ENCODE assay signal across 11 cellular contexts in genomic region chr6:83086751-83087150, GRCh38. TPM values are rescaled to one million over a fixed set of nuclear protein-coding genes. Genes with fewer than 3 reads are reported as not detected.
DNase-seq lines count a peak whose midpoint lies in the region; ATAC-seq, FAIRE-seq and TF ChIP-seq lines count a peak whose summit lies in the region.
"Had no signal": no experiment of that assay in that cellular context is flagged by ENCODE, and none has a peak within 500 bp of the region (broad histone marks: within the 10 kb centered on the region; RNA-seq: fewer than 3 reads in every experiment).

No MANE protein-coding gene starts in this region.

- no peak for TF ChIP-seq POLR2A in GM18505 (IDR thresholded peaks at IDR 0.05; ENCODE audit: borderline replicate concordance, extremely low read depth, insufficient read depth, insufficient read length)

- POLR2A ChIA-PET in activated CD8-positive, alpha-beta T cell treated with anti-CD3 and anti-CD28 coated beads, Interleukin-2, amount 10 ng/mL, durations not matched to agents 7 days and 5 days (lab: Charles Lee), result no interaction called here

- no peak overlapping the region for H3K4me3 ChIP-seq in small intestine (ENCODE audit: low read depth in 1 of 2, low read length in 2 of 2)
- H3K4me3 ChIP-seq: ascending aorta had no signal

- H3K36me3 ChIP-seq in small intestine (ENCODE audit: control insufficient read depth in 2 of 2, insufficient read depth in 2 of 2, low read length in 2 of 2), result no peaks in the 10 kb centered on the region
- H3K36me3 ChIP-seq: ascending aorta had no signal

- 49 to 78% (median 54%) methylated on average over 2 of the region's 2 CpGs for WGBS in small intestine, 3 donors

- CTCF ChIA-PET in activated CD8-positive, alpha-beta T cell treated with anti-CD3 and anti-CD28 coated beads, Interleukin-2, amount 10 ng/mL, durations not matched to agents 7 days and 5 days (lab: Charles Lee), result interaction anchor here (1.3 to 5.8 kb wide), 2 partner anchors 17 to 20 kb away, joined by 4 to 46 read pairs; partner anchors contain the start of genes DOP1A and UBE3D

- no peak for FAIRE-seq in small intestine (lab: Jason Lieb, UNC)

- H3K9me3 ChIP-seq in small intestine (ENCODE audit: control insufficient read depth, low read depth), result no peaks in the 10 kb centered on the region
- H3K9me3 ChIP-seq: ascending aorta had no signal

- no peaks in the 10 kb centered on the region for H3K27me3 Mint-ChIP-seq in activated CD8-positive, alpha-beta T cell treated with anti-CD3 and anti-CD28 coated beads, Interleukin-2, amount 10 ng/mL, durations not matched to agents 7 days and 5 days (ENCODE audit: low read depth)

- peak; percentile 99 for ATAC-seq in GM18505 (IDR thresholded peaks at IDR 0.05; ENCODE audit: unreplicated experiment)
- peak; percentile 99 for ATAC-seq in GM19372 (IDR thresholded peaks at IDR 0.05; ENCODE audit: low read depth, unreplicated experiment)
- peak; percentile 99 for ATAC-seq in HG02943 (IDR thresholded peaks at IDR 0.05; ENCODE audit: low read depth, unreplicated experiment)
- peak; percentile 75 for ATAC-seq in activated CD8-positive, alpha-beta T cell treated with anti-CD3 and anti-CD28 coated beads, Interleukin-2, amount 10 ng/mL, durations not matched to agents 7 days and 5 days

- DNase-seq in activated CD8-positive, alpha-beta T cell treated with anti-CD3 and anti-CD28 coated beads, Interleukin-2, amount 10 ng/mL, durations not matched to agents 7 days and 5 days, result peak; percentile 25
- DNase-seq in occipital lobe (lab: John Stamatoyannopoulos, UW) (no peak), NCI-H1930 (lab: John Stamatoyannopoulos, UW) (no peak), small intestine (no peak), hepatic stellate cell (ENCODE audit: low spot score) (no peak)
- DNase-seq: midbrain, NCI-H446 treated with DMSO at 0.1 percent for 48 hours had no signal

- no peaks in the 10 kb centered on the region for H3K27me3 ChIP-seq in small intestine (ENCODE audit: control insufficient read depth in 2 of 2, insufficient read depth in 2 of 2, low read length in 2 of 2)
- H3K27me3 ChIP-seq: ascending aorta had no signal

- H3K4me3 Mint-ChIP-seq in activated CD8-positive, alpha-beta T cell treated with anti-CD3 and anti-CD28 coated beads, Interleukin-2, amount 10 ng/mL, durations not matched to agents 7 days and 5 days, result peak overlapping the region; percentile 70

- H3K4me1 ChIP-seq in small intestine (ENCODE audit: control insufficient read depth in 2 of 2, insufficient read depth in 1 of 2, low read depth in 1 of 2, low read length in 1 of 2), result no peaks in the 10 kb centered on the region
- H3K4me1 ChIP-seq: ascending aorta had no signal

- no peaks in the 10 kb centered on the region for H3K9me3 Mint-ChIP-seq in activated CD8-positive, alpha-beta T cell treated with anti-CD3 and anti-CD28 coated beads, Interleukin-2, amount 10 ng/mL, durations not matched to agents 7 days and 5 days (ENCODE audit: insufficient read depth)

- peaks cover 20% of the 10 kb centered on the region for H3K36me3 Mint-ChIP-seq in activated CD8-positive, alpha-beta T cell treated with anti-CD3 and anti-CD28 coated beads, Interleukin-2, amount 10 ng/mL, durations not matched to agents 7 days and 5 days (ENCODE audit: low read depth)

- H3K27ac Mint-ChIP-seq in activated CD8-positive, alpha-beta T cell treated with anti-CD3 and anti-CD28 coated beads, Interleukin-2, amount 10 ng/mL, durations not matched to agents 7 days and 5 days, result peak overlapping the region; percentile 88

- H3K4me1 Mint-ChIP-seq in activated CD8-positive, alpha-beta T cell treated with anti-CD3 and anti-CD28 coated beads, Interleukin-2, amount 10 ng/mL, durations not matched to agents 7 days and 5 days (ENCODE audit: low read depth), result peaks cover 27% of the 10 kb centered on the region

- no peak overlapping the region for H3K27ac ChIP-seq in small intestine (ENCODE audit: low read depth in 1 of 2, low read length in 1 of 2)
- H3K27ac ChIP-seq: ascending aorta had no signal

RNA-seq across cellular contexts. Expression of gene DOP1A, which starts 19.3 kb away (rescaled TPM):
- 10 to 100 TPM; 14.9 to 18.9 TPM for total RNA-seq in activated CD8-positive, alpha-beta T cell treated with anti-CD3 and anti-CD28 coated beads, Interleukin-2, amount 10 ng/mL, durations not matched to agents 7 days and 5 days
- 96.1 TPM for total RNA-seq in occipital lobe
- polyA plus RNA-seq in small intestine, result 10 to 100 TPM in 1 of 3 donors, 1 to 10 TPM in 2; 5.9 to 11.2 (median 7.4) TPM

RNA-seq across cellular contexts. Expression of gene UBE3D, which starts 21.1 kb away (rescaled TPM):
- 1 to 10 TPM; 4.4 to 5.0 TPM for total RNA-seq in activated CD8-positive, alpha-beta T cell treated with anti-CD3 and anti-CD28 coated beads, Interleukin-2, amount 10 ng/mL, durations not matched to agents 7 days and 5 days
- 25.9 TPM for total RNA-seq in occipital lobe
- polyA plus RNA-seq in small intestine, result 1 to 10 TPM in 2 of 3 donors, under 1 TPM in 1; 0.54 to 4.9 (median 3.0) TPM
